In genomic region chr4:135319685-135320084, GRCh38 we compare ENCODE assay signal across 25 cellular contexts.
A peak's percentile ranks its signal among the peaks of the same experiment; 100 is the strongest.
DNase-seq lines count a peak whose midpoint lies in the region; TF ChIP-seq lines count a peak whose summit lies in the region.
"Had no signal": no experiment of that assay in that cellular context is flagged by ENCODE, and none has a peak within 500 bp of the region (broad histone marks: within the 10 kb centered on the region; RNA-seq: fewer than 3 reads in every experiment).

No MANE protein-coding gene starts in this region.

- no TSS peak for BruUV-seq in MCF 10A (replicated peaks; lab: Mats Ljungman, UMichigan)

- H3K4me1 ChIP-seq in iPS DF 6.9 (ENCODE audit: control insufficient read depth, insufficient read depth, low read length): no peaks in the 10 kb centered on the region
- H3K4me1 ChIP-seq: ascending aorta, upper lobe of right lung had no signal

- POLR2A ChIA-PET in AG04450 (lab: Yijun Ruan, JAX): no interaction called here
- POLR2A ChIA-PET in MCF 10A (lab: Yijun Ruan, JAX): no interaction called here

- H3K9me3 Mint-ChIP-seq in MCF 10A (ENCODE audit: unreplicated experiment): no peaks in the 10 kb centered on the region

- in situ Hi-C loops in KBM-7 (cut with MboI; ENCODE audit: low pct_unique_long_range_greater_than_20kb, low sequenced_read_pairs) (no loop called here), astrocyte of the cerebellum (cut with HindIII; ENCODE audit: low sequenced_read_pairs) (no loop called here)

- no peaks in the 10 kb centered on the region for H3K27me3 Mint-ChIP-seq in MCF 10A (ENCODE audit: insufficient read depth, unreplicated experiment)
- H3K27me3 Mint-ChIP-seq: activated B cell treated with CpG ODN at 0.5 μM for 24 hours; activated CD8-positive, alpha-beta T cell treated with anti-CD3 and anti-CD28 coated beads for 36 hours; activated T-cell treated with anti-CD3 and anti-CD28 coated beads, Interleukin-2, amount 50 U/mL, for 24 hours; progenitor cell of endocrine pancreas had no signal

- no CpG with 5 or more reads among the region's 2 CpGs for WGBS in iPS DF 6.9 (ENCODE audit: insufficient coverage, insufficient read length)

- DNase-seq in AG04450 (ENCODE audit: low read depth, low spot score) (no peak), KBM-7 (peak; percentile 1), astrocyte of the cerebellum (ENCODE audit: low read depth) (no peak), iPS DF 6.9 (ENCODE audit: low read depth, low spot score) (peak; percentile 29), middle frontal gyrus (ENCODE audit: extremely low spot score, low spot score) (no peak), SW 1271 (lab: John Stamatoyannopoulos, UW) (no peak), MCF 10A (ENCODE audit: unreplicated experiment) (no peak), MG63 (no peak)
- DNase-seq: activated B cell treated with CpG ODN at 0.5 μM for 24 hours; activated CD8-positive, alpha-beta T cell treated with anti-CD3 and anti-CD28 coated beads for 36 hours; activated naive CD4-positive, alpha-beta T cell treated with anti-CD3 and anti-CD28 coated beads for 36 hours; activated T-cell treated with anti-CD3 and anti-CD28 coated beads, Interleukin-2, amount 50 U/mL, for 24 hours; hippocampal formation; left cardiac atrium; NCI-H1105; NCI-H2081 treated with DMSO at 0.1 percent for 48 hours; NCI-H510A treated with DMSO at 0.1 percent for 48 hours; SHP77 treated with DMSO at 0.1 percent for 48 hours; stimulated activated CD4-positive, alpha-beta T cell treated with anti-CD3 and anti-CD28 coated beads, Interleukin-2, amount 100 ng/mL, for 48 hours; upper lobe of right lung had no signal

- CTCF ChIA-PET in AG04450 (lab: Charles Lee) (no interaction called here), MCF 10A (lab: Yijun Ruan, JAX) (interaction anchor here (0.6 kb wide), 2 partner anchors 19 to 519 kb away, joined by 3 read pairs; no protein-coding TSS in a partner anchor)

- H3K36me3 Mint-ChIP-seq in MCF 10A (ENCODE audit: insufficient read depth, unreplicated experiment): no peaks in the 10 kb centered on the region

- H3K4me1 Mint-ChIP-seq in MCF 10A (ENCODE audit: insufficient read depth, unreplicated experiment): no peaks in the 10 kb centered on the region
- H3K4me1 Mint-ChIP-seq: activated B cell treated with CpG ODN at 0.5 μM for 24 hours had no signal

- H3K36me3 ChIP-seq in iPS DF 6.9 (ENCODE audit: control insufficient read depth, insufficient read depth, low read length) (no peaks in the 10 kb centered on the region), MG63 (no peaks in the 10 kb centered on the region)
- H3K36me3 ChIP-seq: ascending aorta, upper lobe of right lung had no signal

- H3K27ac ChIP-seq in AG04450 (ENCODE audit: low read depth, low read length): no peak overlapping the region
- no peak overlapping the region for H3K27ac ChIP-seq in iPS DF 6.9 (ENCODE audit: low read length)
- H3K27ac ChIP-seq: ascending aorta, skin epidermis, upper lobe of right lung had no signal

- H3K27me3 ChIP-seq in AG04450 (ENCODE audit: control insufficient read depth, insufficient read depth, low read length): no peaks in the 10 kb centered on the region
- no peaks in the 10 kb centered on the region for H3K27me3 ChIP-seq in iPS DF 6.9 (ENCODE audit: control insufficient read depth, insufficient read depth, low read length)
- H3K27me3 ChIP-seq in MG63: no peaks in the 10 kb centered on the region
- H3K27me3 ChIP-seq: ascending aorta, upper lobe of right lung had no signal

- TF ChIP-seq CTCF in AG04450 (IDR thresholded peaks at IDR 0.05; ENCODE audit: low read depth, low read length): peak; percentile 27; the same call in 1 of the 2 replicates
- TF ChIP-seq CTCF in astrocyte of the cerebellum (IDR thresholded peaks at IDR 0.05; ENCODE audit: low read depth, low read length, missing control alignments): peak; percentile 8
- TF ChIP-seq CTCF in MCF 10A (IDR thresholded peaks at IDR 0.05; ENCODE audit: unreplicated experiment): no peak

- H3K4me3 Mint-ChIP-seq in MCF 10A (ENCODE audit: unreplicated experiment): no peak overlapping the region
- H3K4me3 Mint-ChIP-seq: activated B cell treated with CpG ODN at 0.5 μM for 24 hours; activated CD8-positive, alpha-beta T cell treated with anti-CD3 and anti-CD28 coated beads for 36 hours; activated naive CD4-positive, alpha-beta T cell treated with anti-CD3 and anti-CD28 coated beads for 36 hours; activated T-cell treated with anti-CD3 and anti-CD28 coated beads, Interleukin-2, amount 50 U/mL, for 24 hours; T-helper 1 cell treated with Interleukin-12 subunit alpha and Interleukin-12 subunit beta and Interleukin-4 antibody, amounts not matched to agents 30 μg/mL and 1 μg/mL, for 36 hours had no signal

- H3K27ac Mint-ChIP-seq in MCF 10A (ENCODE audit: low read depth, unreplicated experiment): no peak overlapping the region
- H3K27ac Mint-ChIP-seq: activated B cell treated with CpG ODN at 0.5 μM for 24 hours; activated CD8-positive, alpha-beta T cell treated with anti-CD3 and anti-CD28 coated beads for 36 hours; activated naive CD4-positive, alpha-beta T cell treated with anti-CD3 and anti-CD28 coated beads for 36 hours; activated T-cell treated with anti-CD3 and anti-CD28 coated beads, Interleukin-2, amount 50 U/mL, for 24 hours; progenitor cell of endocrine pancreas; T-helper 1 cell treated with Interleukin-12 subunit alpha and Interleukin-12 subunit beta and Interleukin-4 antibody, amounts not matched to agents 30 μg/mL and 1 μg/mL, for 36 hours had no signal

- intact Hi-C loops in MCF 10A (cut with micrococcal nuclease): no loop called here

- H3K4me3 ChIP-seq in AG04450 (ENCODE audit: low read depth, low read length) (no peak overlapping the region), astrocyte of the cerebellum (ENCODE audit: low read depth, low read length) (no peak overlapping the region), iPS DF 6.9 (ENCODE audit: low read length) (no peak overlapping the region), MG63 (no peak overlapping the region)
- H3K4me3 ChIP-seq: ascending aorta, K562, skin epidermis, upper lobe of right lung had no signal

- no peaks in the 10 kb centered on the region for H3K9me3 ChIP-seq in AG04450 (ENCODE audit: control insufficient read depth, insufficient read depth, low read length)
- no peaks in the 10 kb centered on the region for H3K9me3 ChIP-seq in iPS DF 6.9 (ENCODE audit: control insufficient read depth, insufficient read depth, low read length)
- H3K9me3 ChIP-seq in MG63: no peaks in the 10 kb centered on the region

Comparison
In these comparisons a context has a peak if more than half of its experiments do, and no peak if none do; other contexts are left out.
1. DNase-seq: peak in KBM-7 (single experiment) and iPS DF 6.9 (single experiment); none in AG04450 (single experiment), astrocyte of the cerebellum (single experiment), middle frontal gyrus (single experiment), SW 1271 (0 of 2), MCF 10A (single experiment) and MG63 (single experiment).